ENCODE assay signal across 8 cellular contexts in genomic region chr11:115170133-115170815, GRCh38.
DNase-seq lines count a peak whose midpoint lies in the region; ATAC-seq, FAIRE-seq and TF ChIP-seq lines count a peak whose summit lies in the region.

No MANE protein-coding gene starts in this region.

- intact Hi-C loops in left ventricle myocardium superior (cut with micrococcal nuclease) (no loop called here), K562 (cut with micrococcal nuclease) (no loop called here), lower lobe of right lung (cut with DNase I) (no loop called here)

- H3K36me3 ChIP-seq in cardiac muscle cell = no peaks in the 10 kb centered on the region
- H3K36me3 ChIP-seq in MM.1S (replicated peaks; ENCODE audit: insufficient read depth, low read length) = no peaks in the 10 kb centered on the region
- H3K36me3 ChIP-seq in K562 (ENCODE audit: control insufficient read depth, insufficient read depth, low read length) = no peaks in the 10 kb centered on the region
- no peaks in the 10 kb centered on the region for H3K36me3 ChIP-seq in lower lobe of right lung

- no peaks in the 10 kb centered on the region for H3K9me2 ChIP-seq in MM.1S (replicated peaks; ENCODE audit: insufficient read depth, low read length)

- in situ Hi-C loops in K562 (cut with MboI) = no loop called here

- no peak for TF ChIP-seq RAD21 in K562 (CRISPR knock-in tag; conservative IDR thresholded peaks at IDR 0.05 in 1 of 2, IDR thresholded peaks at IDR 0.05 in 1 of 2)

- H3K4me3 ChIP-seq in cardiac muscle cell = no peak overlapping the region
- no peak overlapping the region for H3K4me3 ChIP-seq in MM.1S (ENCODE audit: low read length)
- H3K4me3 ChIP-seq in K562 = no peak overlapping the region
- H3K4me3 ChIP-seq in lower lobe of right lung = no peak overlapping the region

- H3K4me1 ChIP-seq in cardiac muscle cell (ENCODE audit: low read depth) = no peaks in the 10 kb centered on the region
- no peaks in the 10 kb centered on the region for H3K4me1 ChIP-seq in MM.1S (ENCODE audit: low read length)
- no peaks in the 10 kb centered on the region for H3K4me1 ChIP-seq in K562 (replicated peaks in 1 of 2; ENCODE audit: control insufficient read depth in 2 of 2, insufficient read depth in 2 of 2, low read length in 2 of 2)
- no peaks in the 10 kb centered on the region for H3K4me1 ChIP-seq in lower lobe of right lung

- no TSS peak for BruUV-seq in K562 (replicated peaks; lab: Mats Ljungman, UMichigan)

- H3K4me2 ChIP-seq in MM.1S (ENCODE audit: low read depth, low read length) (no peak overlapping the region), K562 (ENCODE audit: insufficient read depth, low read length) (no peak overlapping the region)

- H3K27ac ChIP-seq in cardiac muscle cell (no peak overlapping the region), MM.1S (ENCODE audit: low read length) (no peak overlapping the region), K562 (ENCODE audit: extremely low read depth, low read depth, low read length) (no peak overlapping the region), lower lobe of right lung (no peak overlapping the region)

- H3K27me3 ChIP-seq in cardiac muscle cell (no peaks in the 10 kb centered on the region), MM.1S (replicated peaks; ENCODE audit: insufficient read depth, low read length) (no peaks in the 10 kb centered on the region), K562 (ENCODE audit: control insufficient read depth in 2 of 2, insufficient read depth in 2 of 2, low read length in 2 of 2) (no peaks in the 10 kb centered on the region; a peak in 2 of 5 replicates), lower lobe of right lung (ENCODE audit: low read depth) (peaks cover 8% of the 10 kb centered on the region)

- H3K9me1 ChIP-seq in K562 (ENCODE audit: control insufficient read depth, insufficient read depth, low read length) = no peaks in the 10 kb centered on the region

- CTCF ChIA-PET in K562 (lab: Yijun Ruan, JAX; ENCODE audit: low intra/inter-chr PET ratio) = interaction anchor here (0.6 kb wide), 1 partner anchor 25 kb away, joined by 3 read pairs; no protein-coding TSS in a partner anchor

- H3F3A ChIP-seq in MM.1S (ENCODE audit: insufficient read depth, low read length) = no peaks in the 10 kb centered on the region

- POLR2A ChIA-PET in K562 (lab: Yijun Ruan, JAX) = no interaction called here

- H2AFZ ChIP-seq in MM.1S (ENCODE audit: low read length) (no peak overlapping the region), K562 (ENCODE audit: low read depth, low read length) (no peak overlapping the region)

- ATAC-seq in left ventricle myocardium superior (no peak), K562 (no peak), lower lobe of right lung (peak in 1 of 2 donors; percentile 33), HG03196 (IDR thresholded peaks at IDR 0.05; ENCODE audit: unreplicated experiment) (no peak), GM21619 (IDR thresholded peaks at IDR 0.05; ENCODE audit: unreplicated experiment) (no peak)

- no peak for TF ChIP-seq POLR2A in K562 (conservative IDR thresholded peaks at IDR 0.05)

- no peak for TF ChIP-seq EP300 in K562 (IDR thresholded peaks at IDR 0.05; ENCODE audit: low read length)

- WGBS in K562 (ENCODE audit: insufficient coverage, low coverage, missing lambda C conversion rate) = 22% methylated on average over 8 of the region's 8 CpGs

- no peak overlapping the region for H3K9ac ChIP-seq in MM.1S (ENCODE audit: low read length)
- H3K9ac ChIP-seq in K562 (ENCODE audit: insufficient read depth in 1 of 2, low read depth in 2 of 2, low read length in 2 of 2) = no peak overlapping the region

- peak; percentile 61 for FAIRE-seq in K562 (lab: Jason Lieb, UNC)

- TF ChIP-seq CTCF in cardiac muscle cell (IDR thresholded peaks at IDR 0.05; ENCODE audit: low read depth, low read length) (peak; percentile 66), MM.1S (IDR thresholded peaks at IDR 0.05; ENCODE audit: low read length) (peak; percentile 76), K562 (IDR thresholded peaks at IDR 0.05 in 2 of 3, conservative IDR thresholded peaks at IDR 0.05 in 1 of 3; ENCODE audit: insufficient read depth in 2 of 3, low read depth in 1 of 3, low read length in 3 of 3) (peak; percentile 36 to 66 (median 65); a peak in 5 of 6 replicates), lower lobe of right lung (IDR thresholded peaks at IDR 0.05) (peak; percentile 73)

- DNase-seq in cardiac muscle cell (ENCODE audit: low read depth in 1 of 2, low spot score in 1 of 2) = peak; percentile 15 to 55
- DNase-seq in left ventricle myocardium superior = no peak
- DNase-seq in MM.1S = peak; percentile 30
- DNase-seq in K562 (ENCODE audit: extremely low read depth in 1 of 4, low spot score in 3 of 4) = peak; percentile 19 to 40 (median 28)
- DNase-seq in lower lobe of right lung = no peak
- DNase-seq in cortex of kidney (lab: John Stamatoyannopoulos, UW) = no peak

- H3K9me3 ChIP-seq in cardiac muscle cell (ENCODE audit: low read depth) = no peaks in the 10 kb centered on the region
- no peaks in the 10 kb centered on the region for H3K9me3 ChIP-seq in MM.1S (replicated peaks; ENCODE audit: insufficient read depth, low read length)
- no peaks in the 10 kb centered on the region for H3K9me3 ChIP-seq in K562 (replicated peaks; ENCODE audit: control insufficient read depth, insufficient read depth, low read depth, low read length)
- H3K9me3 ChIP-seq in lower lobe of right lung = no peaks in the 10 kb centered on the region

- no peaks in the 10 kb centered on the region for H4K20me1 ChIP-seq in MM.1S (ENCODE audit: insufficient read depth, low read length)
- no peaks in the 10 kb centered on the region for H4K20me1 ChIP-seq in K562 (replicated peaks; ENCODE audit: control insufficient read depth, insufficient read depth, low read length)

- H3K79me2 ChIP-seq in MM.1S (ENCODE audit: low read length) (no peaks in the 10 kb centered on the region), K562 (ENCODE audit: control insufficient read depth, insufficient read depth, low read length) (no peaks in the 10 kb centered on the region)

TF ChIP-seq in K562, 482 proteins besides CTCF, POLR2A, EP300 and RAD21 (continues in another document):
- TF ChIP-seq MTA2 (IDR thresholded peaks at IDR 0.05; ENCODE audit: low read depth) (no peak), CREM (IDR thresholded peaks at IDR 0.05; ENCODE audit: low read depth) (no peak), ZNF436 (CRISPR knock-in tag; IDR thresholded peaks at IDR 0.05) (no peak), AFF1 (IDR thresholded peaks at IDR 0.05; ENCODE audit: low read depth in 1 of 2, partially characterized antibody in 2 of 2) (no peak), DIDO1 (tag; IDR thresholded peaks at IDR 0.05; ENCODE audit: low read depth) (no peak), FOXP4 (CRISPR knock-in tag; IDR thresholded peaks at IDR 0.05; ENCODE audit: borderline replicate concordance) (no peak), CHD1 (IDR thresholded peaks at IDR 0.05; ENCODE audit: low read length) (no peak), ZNF780A (CRISPR knock-in tag; IDR thresholded peaks at IDR 0.05) (no peak), TEAD2 (tag; IDR thresholded peaks at IDR 0.05) (no peak), ZNF444 (CRISPR knock-in tag; IDR thresholded peaks at IDR 0.05) (no peak), ARID2 (IDR thresholded peaks at IDR 0.05) (no peak), RBM39 (optimal IDR thresholded peaks at IDR 0.05; ENCODE audit: low read depth, low read length) (no peak), HNRNPLL (IDR thresholded peaks at IDR 0.05; ENCODE audit: low read depth, low read length, poor library complexity, severe bottlenecking) (no peak)

Comparison
In these comparisons a context has a peak if more than half of its experiments do, and no peak if none do; other contexts are left out.
1. DNase-seq: peak in cardiac muscle cell (2 of 2), MM.1S (single experiment) and K562 (4 of 4); none in left ventricle myocardium superior (single experiment), lower lobe of right lung (single experiment) and cortex of kidney (single experiment).
2. Peak in every context shown above with its lines, with median percentiles within 50 percentile points of each other: CTCF ChIP-seq.